11 cellular contexts compared by ENCODE assay signal in the genomic region with DNA sequence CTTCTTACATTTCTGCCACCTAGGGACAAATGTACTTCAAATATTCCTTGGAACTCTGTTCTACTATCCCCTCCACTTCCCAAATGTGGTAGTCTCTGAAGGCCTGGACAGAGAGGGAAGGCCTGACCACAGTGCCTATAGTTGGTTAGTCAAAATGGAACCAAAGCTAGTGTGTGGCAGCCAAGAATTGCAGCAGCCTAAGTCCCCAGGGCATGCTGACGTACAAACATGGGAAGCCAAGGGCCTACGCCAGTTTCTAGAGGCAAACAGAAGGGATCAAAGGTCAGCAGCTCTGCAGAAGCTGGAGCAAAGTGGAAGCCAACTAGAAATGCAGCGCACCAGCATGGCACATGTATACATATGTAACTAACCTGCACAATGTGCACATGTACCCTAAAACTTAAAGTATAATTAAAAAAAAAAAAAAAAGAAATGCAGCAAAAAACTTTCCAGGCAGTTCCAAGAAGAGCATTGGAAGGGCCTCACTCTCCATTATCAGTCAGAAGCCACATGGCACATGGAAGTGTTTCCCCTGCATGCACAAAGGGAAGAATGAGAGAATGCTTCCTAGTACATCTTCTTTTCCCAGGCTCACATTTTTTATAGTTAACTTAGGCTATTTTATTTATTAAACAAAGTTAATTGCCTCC. TPM values are rescaled to one million over a fixed set of nuclear protein-coding genes. Genes with fewer than 3 reads are reported as not detected.
A peak's percentile ranks its signal among the peaks of the same experiment; 100 is the strongest.
DNase-seq lines count a peak whose midpoint lies in the region; ATAC-seq, FAIRE-seq and TF ChIP-seq lines count a peak whose summit lies in the region.
"Had no signal": no experiment of that assay in that cellular context is flagged by ENCODE, and none has a peak within 500 bp of the region (broad histone marks: within the 10 kb centered on the region; RNA-seq: fewer than 3 reads in every experiment).

No MANE protein-coding gene starts in this region.

- H3K4me3 ChIP-seq in fibroblast of pulmonary artery (replicated peaks; ENCODE audit: low read depth, low read length) = no peak overlapping the region
- H3K4me3 ChIP-seq in pancreas = no peak overlapping the region
- no peak overlapping the region for H3K4me3 ChIP-seq in H7 (ENCODE audit: insufficient read depth, low read depth, low read length)

- H3K9me3 ChIP-seq in pancreas = no peaks in the 10 kb centered on the region

- peak overlapping the region in 3 of 4 donors; percentile 24 to 57 (median 48) for H3K27ac ChIP-seq in pancreas
- H3K27ac ChIP-seq: foreskin keratinocyte had no signal

- TF ChIP-seq CTCF in fibroblast of pulmonary artery (IDR thresholded peaks at IDR 0.05; ENCODE audit: low read length, missing control alignments) = no peak
- no peak for TF ChIP-seq CTCF in pancreas (IDR thresholded peaks at IDR 0.05)

- no peaks in the 10 kb centered on the region for H3K27me3 ChIP-seq in pancreas
- no peaks in the 10 kb centered on the region for H3K27me3 ChIP-seq in H7 (ENCODE audit: control insufficient read depth, insufficient read depth, low read length)
- H3K27me3 ChIP-seq: foreskin keratinocyte had no signal

- ATAC-seq in pancreas (peak; percentile 92 to 95 (median 94)), GM21423 (IDR thresholded peaks at IDR 0.05; ENCODE audit: unreplicated experiment) (no peak), GM19324 (IDR thresholded peaks at IDR 0.05; ENCODE audit: low FRiP score, unreplicated experiment) (no peak)
- ATAC-seq: foreskin keratinocyte had no signal

- WGBS in pancreas, 2 donors = 15 to 21% methylated on average over 3 of the region's 3 CpGs

- no peak for FAIRE-seq in pancreas (lab: Jason Lieb, UNC)

- no peaks in the 10 kb centered on the region for H3K36me3 ChIP-seq in pancreas
- H3K36me3 ChIP-seq in H7 (replicated peaks; ENCODE audit: control insufficient read depth, insufficient read depth, low read length) = no peaks in the 10 kb centered on the region

- peaks cover 21 to 26% (median 24%) of the 10 kb centered on the region in 3 donors for H3K4me1 ChIP-seq in pancreas
- H3K4me1 ChIP-seq: foreskin keratinocyte had no signal

- intact Hi-C loops in pancreas (cut with DNase I) = no loop called here

- DNase-seq in DMS53 treated with DMSO at 0.1 percent for 48 hours (lab: John Stamatoyannopoulos, UW; ENCODE audit: unreplicated experiment) (peak; percentile 79), NCI-H69 (lab: John Stamatoyannopoulos, UW) (peak; percentile 94), fibroblast of pulmonary artery (ENCODE audit: low read depth) (peak; percentile 54), pancreas (peak in 5 of 6 donors; percentile 50 to 78 (median 76)), RKO (ENCODE audit: low spot score) (no peak), H7 (no peak)
- DNase-seq: activated B cell treated with CpG ODN at 0.5 μM for 24 hours; activated naive CD4-positive, alpha-beta T cell treated with anti-CD3 and anti-CD28 coated beads for 36 hours; foreskin keratinocyte had no signal

RNA-seq across cellular contexts. Expression of a gene that starts 39.4 kb away (rescaled TPM):
- 10 to 100 TPM in 5 of 6 donors, 1 to 10 TPM in 1; 7.9 to 16.9 (median 12.7) TPM for total RNA-seq in pancreas
- 10 to 100 TPM; 16.1 to 17.3 TPM for polyA plus RNA-seq in pancreas
- total RNA-seq in H7 (2014; rRNA removed; shearing (Covaris generic)) = 18.3 TPM in 2 replicates

Comparison
In these comparisons a context has a peak if more than half of its experiments do, and no peak if none do; other contexts are left out.
1. DNase-seq: peak in DMS53 treated with DMSO at 0.1 percent for 48 hours (single experiment), NCI-H69 (single experiment), fibroblast of pulmonary artery (single experiment) and pancreas (5 of 6); none in RKO (single experiment) and H7 (single experiment).
2. ATAC-seq: peak in pancreas (4 of 4); none in GM21423 (single experiment) and GM19324 (single experiment).